ENCODE assay signal across 1 cellular context in genomic region chr14:54555651-54556050, GRCh38.
TF ChIP-seq lines count a peak whose summit lies in the region.

No MANE protein-coding gene starts in this region.

TF ChIP-seq in HepG2, 621 proteins besides CTCF, POLR2A, EP300 and RAD21:
- peak; percentile 63 for TF ChIP-seq STAG1 (CRISPR knock-in tag; IDR thresholded peaks at IDR 0.05)
- TF ChIP-seq ZNF431 (CRISPR knock-in tag; IDR thresholded peaks at IDR 0.05; ENCODE audit: borderline replicate concordance, low read depth), result no peak
